22 cellular contexts compared by ENCODE assay signal in the genomic region with DNA sequence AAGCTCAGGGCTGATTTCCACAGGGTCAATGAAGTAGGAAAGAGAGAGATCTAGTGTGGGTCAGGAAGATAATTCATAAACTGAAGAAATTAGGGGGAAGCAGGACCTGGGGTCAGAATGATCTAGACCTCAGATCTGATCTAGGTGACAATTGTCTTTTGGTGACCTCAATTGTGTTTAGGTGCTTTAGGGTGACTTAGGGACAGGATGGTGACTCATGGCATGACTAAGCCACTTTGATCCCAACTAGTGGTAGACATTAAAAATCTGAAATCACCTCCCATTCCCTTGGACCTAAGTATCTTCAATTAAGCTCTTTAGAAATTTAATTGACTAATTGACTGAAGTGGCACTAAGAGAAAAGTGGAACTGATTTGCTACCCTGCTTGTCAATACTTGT. TPM values are rescaled to one million over a fixed set of nuclear protein-coding genes. Genes with fewer than 3 reads are reported as not detected.
A peak's percentile ranks its signal among the peaks of the same experiment; 100 is the strongest.
DNase-seq lines count a peak whose midpoint lies in the region; ATAC-seq lines count a peak whose summit lies in the region.
"Had no signal": no experiment of that assay in that cellular context is flagged by ENCODE, and none has a peak within 500 bp of the region (broad histone marks: within the 10 kb centered on the region; RNA-seq: fewer than 3 reads in every experiment).

No MANE protein-coding gene starts in this region.

- ATAC-seq in GM21367 (IDR thresholded peaks at IDR 0.05; ENCODE audit: unreplicated experiment): no peak
- ATAC-seq: T-cell had no signal

- peak; percentile 77 for DNase-seq in DMS53 (lab: John Stamatoyannopoulos, UW)
- peak; percentile 58 for DNase-seq in DMS53 treated with DMSO at 0.1 percent for 48 hours (lab: John Stamatoyannopoulos, UW; ENCODE audit: unreplicated experiment)
- peak; percentile 4 for DNase-seq in OCI-M1 (lab: John Stamatoyannopoulos, UW)
- peak; percentile 15 for DNase-seq in kidney tubule cell (ENCODE audit: low spot score)
- no peak for DNase-seq in SK-N-DZ (ENCODE audit: low spot score)
- DNase-seq in NCI-H345 treated with DMSO at 0.1 percent for 48 hours (lab: John Stamatoyannopoulos, UW; ENCODE audit: unreplicated experiment): no peak
- DNase-seq: ACHN; C1 segment of cervical spinal cord; CD8-positive, alpha-beta memory T cell; DND-41; H7; MM.1S; NCI-H1105 treated with DMSO at 0.1 percent for 48 hours; NCI-H187; NCI-H2107; NCI-H345; NCI-H526 treated with DMSO at 0.1 percent for 48 hours; NK-92 treated with Interleukin-12 subunit alpha and Interleukin-12 subunit beta, amount 100 ng/mL, for 24 hours; SHP77; SK-N-SH; T-cell had no signal

RNA-seq across cellular contexts. Expression of a gene that starts 36.7 kb away (rescaled TPM):
- polyA plus RNA-seq in SK-N-DZ (2014; cell fraction: cytosol; rRNA removed): not detected in 2 replicates
- polyA plus RNA-seq in SK-N-DZ (2014; cell fraction: nucleus; rRNA removed): not detected in 2 replicates
- polyA plus RNA-seq: CD8-positive, alpha-beta memory T cell; SK-N-SH had no signal

Comparison
In these comparisons a context has a peak if more than half of its experiments do, and no peak if none do; other contexts are left out.
1. DNase-seq: peak in DMS53 (single experiment), DMS53 treated with DMSO at 0.1 percent for 48 hours (single experiment), OCI-M1 (single experiment) and kidney tubule cell (single experiment); none in SK-N-DZ (single experiment) and NCI-H345 treated with DMSO at 0.1 percent for 48 hours (single experiment).